ENCODE assay signal across 25 cellular contexts in genomic region chr3:160719710-160720109, GRCh38. TPM values are rescaled to one million over a fixed set of nuclear protein-coding genes. Genes with fewer than 3 reads are reported as not detected.
"Had no signal": no experiment of that assay in that cellular context is flagged by ENCODE, and none has a peak within 500 bp of the region (broad histone marks: within the 10 kb centered on the region; RNA-seq: fewer than 3 reads in every experiment).

No MANE protein-coding gene starts in this region.

- H3K27ac Mint-ChIP-seq: activated CD4-positive, alpha-beta memory T cell treated with anti-CD3 and anti-CD28 coated beads, Interleukin-2, amount 10 ng/mL, durations not matched to agents 7 days and 5 days; activated T-cell treated with anti-CD3 and anti-CD28 coated beads, Interleukin-2, amount 50 U/mL, for 72 hours; activated T-helper 2 cell treated with anti-CD3 and anti-CD28 coated beads, Interferon-gamma antibody, Interleukin-2, Interleukin-4, amounts not matched to agents 10 μg/mL and 5 μg/mL and 100 μg/mL, durations not matched to agents 14 hours and 24 hours and 36 hours; T-helper 17 cell had no signal

- H3K9me3 Mint-ChIP-seq: activated CD4-positive, alpha-beta memory T cell treated with anti-CD3 and anti-CD28 coated beads, Interleukin-2, amount 10 ng/mL, durations not matched to agents 7 days and 5 days; activated T-cell treated with anti-CD3 and anti-CD28 coated beads, Interleukin-2, amount 50 U/mL, for 72 hours; activated T-helper 2 cell treated with anti-CD3 and anti-CD28 coated beads, Interferon-gamma antibody, Interleukin-2, Interleukin-4, amounts not matched to agents 10 μg/mL and 5 μg/mL and 100 μg/mL, durations not matched to agents 14 hours and 24 hours and 36 hours had no signal

- H3K4me3 Mint-ChIP-seq: activated CD4-positive, alpha-beta memory T cell treated with anti-CD3 and anti-CD28 coated beads, Interleukin-2, amount 10 ng/mL, durations not matched to agents 7 days and 5 days; activated T-cell treated with anti-CD3 and anti-CD28 coated beads, Interleukin-2, amount 50 U/mL, for 72 hours; T-helper 17 cell had no signal

- DNase-seq: activated CD4-positive, alpha-beta memory T cell treated with anti-CD3 and anti-CD28 coated beads, Interleukin-2, amount 10 ng/mL, durations not matched to agents 7 days and 5 days; activated CD4-positive, alpha-beta T cell treated with anti-CD3 and anti-CD28 coated beads, Interleukin-2, amount 50 U/mL, for 1 hour; activated CD4-positive, CD25-positive, alpha-beta regulatory T cell; activated gamma-delta T cell treated with Interleukin-2 at 50 U/mL for 16 hours; activated naive CD4-positive, alpha-beta T cell treated with anti-CD3 and anti-CD28 coated beads, Interleukin-2, amount 50 U/mL, for 16 hours; activated T-cell treated with anti-CD3 and anti-CD28 coated beads for 4 hours; activated T-cell treated with anti-CD3 and anti-CD28 coated beads, Interleukin-2, amount 50 U/mL, for 72 hours; aorta; caudate nucleus; KBM-7; NCI-H1092 treated with DMSO at 0.1 percent for 48 hours; NCI-H1417 treated with DMSO at 0.1 percent for 48 hours; NCI-H1694; NCI-H2029; NCI-H2107; NCI-H345; NCI-H510A; NCI-H526 treated with DMSO at 0.1 percent for 48 hours; SHP77 treated with DMSO at 0.1 percent for 48 hours; T-helper 17 cell; T-helper 9 cell had no signal

- H3K4me1 Mint-ChIP-seq: activated CD4-positive, alpha-beta memory T cell treated with anti-CD3 and anti-CD28 coated beads, Interleukin-2, amount 10 ng/mL, durations not matched to agents 7 days and 5 days; T-helper 17 cell had no signal

- H3K9me3 ChIP-seq: breast epithelium had no signal

- ATAC-seq: activated T-cell treated with anti-CD3 and anti-CD28 coated beads, Interleukin-2, amount 50 U/mL, for 72 hours; T-helper 17 cell had no signal

- H3K36me3 ChIP-seq: breast epithelium had no signal

- H3K27ac ChIP-seq: breast epithelium had no signal

- H3K4me3 ChIP-seq: breast epithelium had no signal

- H3K4me1 ChIP-seq: breast epithelium had no signal

- H3K27me3 ChIP-seq: breast epithelium had no signal

RNA-seq across cellular contexts. Expression of gene ARL14, which starts 42.8 kb away (rescaled TPM):
- total RNA-seq: activated CD4-positive, alpha-beta memory T cell treated with anti-CD3 and anti-CD28 coated beads, Interleukin-2, amount 10 ng/mL, durations not matched to agents 7 days and 5 days; activated CD8-positive, alpha-beta memory T cell treated with anti-CD3 and anti-CD28 coated beads for 36 hours; activated T-cell treated with anti-CD3 and anti-CD28 coated beads, Interleukin-2, amount 50 U/mL, for 72 hours; activated T-helper 2 cell treated with anti-CD3 and anti-CD28 coated beads, Interferon-gamma antibody, Interleukin-2, Interleukin-4, amounts not matched to agents 10 μg/mL and 5 μg/mL and 100 μg/mL, durations not matched to agents 14 hours and 24 hours and 36 hours; aorta; breast epithelium; OCI-LY7; T-helper 17 cell had no signal
